15 cellular contexts compared by ENCODE assay signal in the genomic region with DNA sequence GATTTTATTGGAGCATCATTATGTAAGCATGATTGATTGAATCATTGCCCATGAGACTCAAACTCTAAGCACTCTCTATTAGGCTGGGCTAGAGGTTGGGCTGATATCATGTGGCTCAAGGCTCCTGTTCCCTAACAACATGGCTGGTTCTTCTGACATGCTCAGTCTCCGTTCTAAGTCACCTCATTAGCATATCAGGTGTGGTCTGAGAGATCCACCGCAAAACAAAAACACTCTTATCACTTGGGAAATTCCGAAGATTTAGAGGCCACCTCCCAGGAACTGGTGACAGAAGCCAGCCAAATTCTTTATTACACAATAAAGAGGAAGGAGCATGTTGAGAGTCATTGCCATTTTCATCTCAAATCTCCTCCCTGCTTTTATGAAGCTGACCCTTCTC.
A peak's percentile ranks its signal among the peaks of the same experiment; 100 is the strongest.
DNase-seq lines count a peak whose midpoint lies in the region; TF ChIP-seq lines count a peak whose summit lies in the region.
"Had no signal": no experiment of that assay in that cellular context is flagged by ENCODE, and none has a peak within 500 bp of the region (broad histone marks: within the 10 kb centered on the region; RNA-seq: fewer than 3 reads in every experiment).

No MANE protein-coding gene starts in this region.

- no peaks in the 10 kb centered on the region for H3K79me2 ChIP-seq in Karpas-422 (ENCODE audit: low read length)

- no peak overlapping the region for H2AFZ ChIP-seq in Karpas-422 (ENCODE audit: low read length)

- no peaks in the 10 kb centered on the region for H4K20me1 ChIP-seq in Karpas-422 (ENCODE audit: insufficient read depth, low read depth, low read length)

- H3K4me2 ChIP-seq in Karpas-422 (ENCODE audit: low read depth, low read length, poor library complexity, severe bottlenecking) = no peak overlapping the region
- H3K4me2 ChIP-seq: A549 had no signal

- H3K36me3 ChIP-seq in Karpas-422 (ENCODE audit: insufficient read depth, low read length) = no peaks in the 10 kb centered on the region
- H3K36me3 ChIP-seq: BE2C had no signal

- no peaks in the 10 kb centered on the region for H3K9me2 ChIP-seq in Karpas-422 (replicated peaks; ENCODE audit: insufficient read depth, low read length)

- no peak overlapping the region for H3K4me3 ChIP-seq in fibroblast of the aortic adventitia (ENCODE audit: low read depth, low read length)
- H3K4me3 ChIP-seq in Karpas-422 (ENCODE audit: low read length) = no peak overlapping the region
- H3K4me3 ChIP-seq: A549 had no signal

- no peak overlapping the region for H3K9ac ChIP-seq in Karpas-422 (ENCODE audit: low read length)

- no peaks in the 10 kb centered on the region for H3K4me1 ChIP-seq in Karpas-422 (ENCODE audit: low read length)
- H3K4me1 ChIP-seq: A549, BE2C had no signal

- H3K9me3 ChIP-seq in Karpas-422 (ENCODE audit: low read length) = no peaks in the 10 kb centered on the region
- H3K9me3 ChIP-seq: A549, BE2C had no signal

- H3K27ac ChIP-seq in Karpas-422 (ENCODE audit: low read length) = no peak overlapping the region
- H3K27ac ChIP-seq: A549, C4-2B had no signal

- 0 out of 2 replicates have a peak, but pooled peaks cover 2% of the 10 kb centered on the region for H3K27me3 ChIP-seq in Karpas-422 (ENCODE audit: low read length)

- DNase-seq in Daoy (ENCODE audit: low read depth) (peak; percentile 83), SW480 (ENCODE audit: low spot score) (peak; percentile 24), fibroblast of the aortic adventitia (ENCODE audit: low read depth) (peak; percentile 4), retina (no peak), Karpas-422 (no peak), NCI-H1092 treated with DMSO at 0.1 percent for 48 hours (lab: John Stamatoyannopoulos, UW) (no peak)
- no peak for DNase-seq in activated CD4-positive, CD25-positive, alpha-beta regulatory T cell treated with anti-CD3 and anti-CD28 coated beads, Interleukin-2, amount 50 U/mL, for 72 hours
- DNase-seq: BE2C; CD4-positive, alpha-beta memory T cell; DND-41; GF-D8; HCEC 1CT; IMR-90 had no signal

- no peak for TF ChIP-seq CTCF in fibroblast of the aortic adventitia (IDR thresholded peaks at IDR 0.05; ENCODE audit: insufficient read depth, low read length)

Comparison
In these comparisons a context has a peak if more than half of its experiments do, and no peak if none do; other contexts are left out.
1. DNase-seq: peak in Daoy (single experiment), SW480 (single experiment) and fibroblast of the aortic adventitia (single experiment); none in retina (single experiment), activated CD4-positive, CD25-positive, alpha-beta regulatory T cell treated with anti-CD3 and anti-CD28 coated beads, Interleukin-2, amount 50 U/mL, for 72 hours (single experiment), Karpas-422 (single experiment) and NCI-H1092 treated with DMSO at 0.1 percent for 48 hours (single experiment).